Comparison of ENCODE assay signal across 1 cellular context in the genomic region with DNA sequence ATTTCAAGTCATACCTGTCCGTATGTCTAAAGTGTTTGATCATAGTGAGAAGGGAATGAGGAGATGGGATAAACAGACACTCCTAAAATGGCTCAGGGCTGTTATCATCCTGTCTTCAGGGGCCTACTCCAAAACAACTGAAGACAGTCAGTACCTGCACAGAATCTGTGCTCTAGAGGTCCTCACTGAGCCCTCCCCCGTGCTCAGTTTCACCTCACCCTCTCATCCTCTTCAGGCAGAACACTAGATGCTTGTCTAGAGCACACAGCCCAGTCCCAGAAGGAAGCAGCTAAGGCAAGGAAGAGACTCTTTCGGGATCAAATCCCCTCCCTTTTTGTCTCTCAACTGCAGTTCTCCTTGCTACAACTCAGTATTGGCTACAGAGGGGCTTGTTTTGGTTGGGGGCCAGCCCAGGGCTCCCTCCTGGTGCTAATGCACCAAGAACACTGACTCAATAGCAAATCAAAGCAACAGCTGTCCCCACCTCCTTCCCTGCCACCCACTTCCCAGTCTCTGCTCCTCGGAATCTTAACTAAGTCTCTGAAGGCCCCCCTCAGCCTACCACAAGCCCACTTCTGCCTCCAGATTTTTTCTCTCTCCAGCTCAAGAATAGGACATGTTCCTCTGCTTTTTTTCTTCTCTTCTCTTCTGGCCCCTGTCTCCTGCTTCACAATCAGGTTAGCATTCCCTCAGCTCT.
TF ChIP-seq lines count a peak whose summit lies in the region.

No MANE protein-coding gene starts in this region.

TF ChIP-seq in GM23338, 12 proteins besides CTCF, POLR2A, EP300 and RAD21 (continued from another document):
- TF ChIP-seq, protein P1, sequence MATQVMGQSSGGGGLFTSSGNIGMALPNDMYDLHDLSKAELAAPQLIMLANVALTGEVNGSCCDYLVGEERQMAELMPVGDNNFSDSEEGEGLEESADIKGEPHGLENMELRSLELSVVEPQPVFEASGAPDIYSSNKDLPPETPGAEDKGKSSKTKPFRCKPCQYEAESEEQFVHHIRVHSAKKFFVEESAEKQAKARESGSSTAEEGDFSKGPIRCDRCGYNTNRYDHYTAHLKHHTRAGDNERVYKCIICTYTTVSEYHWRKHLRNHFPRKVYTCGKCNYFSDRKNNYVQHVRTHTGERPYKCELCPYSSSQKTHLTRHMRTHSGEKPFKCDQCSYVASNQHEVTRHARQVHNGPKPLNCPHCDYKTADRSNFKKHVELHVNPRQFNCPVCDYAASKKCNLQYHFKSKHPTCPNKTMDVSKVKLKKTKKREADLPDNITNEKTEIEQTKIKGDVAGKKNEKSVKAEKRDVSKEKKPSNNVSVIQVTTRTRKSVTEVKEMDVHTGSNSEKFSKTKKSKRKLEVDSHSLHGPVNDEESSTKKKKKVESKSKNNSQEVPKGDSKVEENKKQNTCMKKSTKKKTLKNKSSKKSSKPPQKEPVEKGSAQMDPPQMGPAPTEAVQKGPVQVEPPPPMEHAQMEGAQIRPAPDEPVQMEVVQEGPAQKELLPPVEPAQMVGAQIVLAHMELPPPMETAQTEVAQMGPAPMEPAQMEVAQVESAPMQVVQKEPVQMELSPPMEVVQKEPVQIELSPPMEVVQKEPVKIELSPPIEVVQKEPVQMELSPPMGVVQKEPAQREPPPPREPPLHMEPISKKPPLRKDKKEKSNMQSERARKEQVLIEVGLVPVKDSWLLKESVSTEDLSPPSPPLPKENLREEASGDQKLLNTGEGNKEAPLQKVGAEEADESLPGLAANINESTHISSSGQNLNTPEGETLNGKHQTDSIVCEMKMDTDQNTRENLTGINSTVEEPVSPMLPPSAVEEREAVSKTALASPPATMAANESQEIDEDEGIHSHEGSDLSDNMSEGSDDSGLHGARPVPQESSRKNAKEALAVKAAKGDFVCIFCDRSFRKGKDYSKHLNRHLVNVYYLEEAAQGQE (IDR thresholded peaks at IDR 0.05; ENCODE audit: unreplicated experiment): no peak
- TF ChIP-seq STAT1 (IDR thresholded peaks at IDR 0.05; ENCODE audit: unreplicated experiment): no peak
- TF ChIP-seq POLR2AphosphoS5 (IDR thresholded peaks at IDR 0.05; ENCODE audit: low read depth): no peak
- no peak for TF ChIP-seq EZH2 (IDR thresholded peaks at IDR 0.05; ENCODE audit: low read depth, unreplicated experiment)
- TF ChIP-seq ZNF331 (CRISPR knock-in tag; IDR thresholded peaks at IDR 0.05; ENCODE audit: low read depth): no peak
- TF ChIP-seq, protein P2, sequence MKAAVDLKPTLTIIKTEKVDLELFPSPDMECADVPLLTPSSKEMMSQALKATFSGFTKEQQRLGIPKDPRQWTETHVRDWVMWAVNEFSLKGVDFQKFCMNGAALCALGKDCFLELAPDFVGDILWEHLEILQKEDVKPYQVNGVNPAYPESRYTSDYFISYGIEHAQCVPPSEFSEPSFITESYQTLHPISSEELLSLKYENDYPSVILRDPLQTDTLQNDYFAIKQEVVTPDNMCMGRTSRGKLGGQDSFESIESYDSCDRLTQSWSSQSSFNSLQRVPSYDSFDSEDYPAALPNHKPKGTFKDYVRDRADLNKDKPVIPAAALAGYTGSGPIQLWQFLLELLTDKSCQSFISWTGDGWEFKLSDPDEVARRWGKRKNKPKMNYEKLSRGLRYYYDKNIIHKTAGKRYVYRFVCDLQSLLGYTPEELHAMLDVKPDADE (IDR thresholded peaks at IDR 0.05): no peak
- TF ChIP-seq, protein P3, sequence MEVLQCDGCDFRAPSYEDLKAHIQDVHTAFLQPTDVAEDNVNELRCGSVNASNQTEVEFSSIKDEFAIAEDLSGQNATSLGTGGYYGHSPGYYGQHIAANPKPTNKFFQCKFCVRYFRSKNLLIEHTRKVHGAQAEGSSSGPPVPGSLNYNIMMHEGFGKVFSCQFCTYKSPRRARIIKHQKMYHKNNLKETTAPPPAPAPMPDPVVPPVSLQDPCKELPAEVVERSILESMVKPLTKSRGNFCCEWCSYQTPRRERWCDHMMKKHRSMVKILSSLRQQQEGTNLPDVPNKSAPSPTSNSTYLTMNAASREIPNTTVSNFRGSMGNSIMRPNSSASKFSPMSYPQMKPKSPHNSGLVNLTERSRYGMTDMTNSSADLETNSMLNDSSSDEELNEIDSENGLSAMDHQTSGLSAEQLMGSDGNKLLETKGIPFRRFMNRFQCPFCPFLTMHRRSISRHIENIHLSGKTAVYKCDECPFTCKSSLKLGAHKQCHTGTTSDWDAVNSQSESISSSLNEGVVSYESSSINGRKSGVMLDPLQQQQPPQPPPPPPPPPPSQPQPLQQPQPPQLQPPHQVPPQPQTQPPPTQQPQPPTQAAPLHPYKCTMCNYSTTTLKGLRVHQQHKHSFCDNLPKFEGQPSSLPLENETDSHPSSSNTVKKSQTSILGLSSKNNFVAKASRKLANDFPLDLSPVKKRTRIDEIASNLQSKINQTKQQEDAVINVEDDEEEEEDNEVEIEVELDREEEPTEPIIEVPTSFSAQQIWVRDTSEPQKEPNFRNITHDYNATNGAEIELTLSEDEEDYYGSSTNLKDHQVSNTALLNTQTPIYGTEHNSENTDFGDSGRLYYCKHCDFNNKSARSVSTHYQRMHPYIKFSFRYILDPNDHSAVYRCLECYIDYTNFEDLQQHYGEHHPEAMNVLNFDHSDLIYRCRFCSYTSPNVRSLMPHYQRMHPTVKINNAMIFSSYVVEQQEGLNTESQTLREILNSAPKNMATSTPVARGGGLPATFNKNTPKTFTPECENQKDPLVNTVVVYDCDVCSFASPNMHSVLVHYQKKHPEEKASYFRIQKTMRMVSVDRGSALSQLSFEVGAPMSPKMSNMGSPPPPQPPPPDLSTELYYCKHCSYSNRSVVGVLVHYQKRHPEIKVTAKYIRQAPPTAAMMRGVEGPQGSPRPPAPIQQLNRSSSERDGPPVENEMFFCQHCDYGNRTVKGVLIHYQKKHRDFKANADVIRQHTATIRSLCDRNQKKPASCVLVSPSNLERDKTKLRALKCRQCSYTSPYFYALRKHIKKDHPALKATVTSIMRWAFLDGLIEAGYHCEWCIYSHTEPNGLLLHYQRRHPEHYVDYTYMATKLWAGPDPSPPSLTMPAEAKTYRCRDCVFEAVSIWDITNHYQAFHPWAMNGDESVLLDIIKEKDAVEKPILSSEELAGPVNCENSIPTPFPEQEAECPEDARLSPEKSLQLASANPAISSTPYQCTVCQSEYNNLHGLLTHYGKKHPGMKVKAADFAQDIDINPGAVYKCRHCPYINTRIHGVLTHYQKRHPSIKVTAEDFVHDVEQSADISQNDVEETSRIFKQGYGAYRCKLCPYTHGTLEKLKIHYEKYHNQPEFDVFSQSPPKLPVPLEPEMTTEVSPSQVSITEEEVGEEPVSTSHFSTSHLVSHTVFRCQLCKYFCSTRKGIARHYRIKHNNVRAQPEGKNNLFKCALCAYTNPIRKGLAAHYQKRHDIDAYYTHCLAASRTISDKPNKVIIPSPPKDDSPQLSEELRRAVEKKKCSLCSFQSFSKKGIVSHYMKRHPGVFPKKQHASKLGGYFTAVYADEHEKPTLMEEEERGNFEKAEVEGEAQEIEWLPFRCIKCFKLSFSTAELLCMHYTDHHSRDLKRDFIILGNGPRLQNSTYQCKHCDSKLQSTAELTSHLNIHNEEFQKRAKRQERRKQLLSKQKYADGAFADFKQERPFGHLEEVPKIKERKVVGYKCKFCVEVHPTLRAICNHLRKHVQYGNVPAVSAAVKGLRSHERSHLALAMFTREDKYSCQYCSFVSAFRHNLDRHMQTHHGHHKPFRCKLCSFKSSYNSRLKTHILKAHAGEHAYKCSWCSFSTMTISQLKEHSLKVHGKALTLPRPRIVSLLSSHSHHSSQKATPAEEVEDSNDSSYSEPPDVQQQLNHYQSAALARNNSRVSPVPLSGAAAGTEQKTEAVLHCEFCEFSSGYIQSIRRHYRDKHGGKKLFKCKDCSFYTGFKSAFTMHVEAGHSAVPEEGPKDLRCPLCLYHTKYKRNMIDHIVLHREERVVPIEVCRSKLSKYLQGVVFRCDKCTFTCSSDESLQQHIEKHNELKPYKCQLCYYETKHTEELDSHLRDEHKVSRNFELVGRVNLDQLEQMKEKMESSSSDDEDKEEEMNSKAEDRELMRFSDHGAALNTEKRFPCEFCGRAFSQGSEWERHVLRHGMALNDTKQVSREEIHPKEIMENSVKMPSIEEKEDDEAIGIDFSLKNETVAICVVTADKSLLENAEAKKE (CRISPR knock-in tag; IDR thresholded peaks at IDR 0.05): no peak
- TF ChIP-seq EZH2phosphoT487 (IDR thresholded peaks at IDR 0.05; ENCODE audit: unreplicated experiment): no peak
- TF ChIP-seq ZNF114 (CRISPR knock-in tag; IDR thresholded peaks at IDR 0.05): no peak
- TF ChIP-seq CREB1 (CRISPR knock-in tag; IDR thresholded peaks at IDR 0.05; ENCODE audit: low read depth): no peak
- TF ChIP-seq NANOG (IDR thresholded peaks at IDR 0.05; ENCODE audit: borderline replicate concordance): no peak
